Comparison of ENCODE assay signal across 8 cellular contexts in genomic region chr10:110610308-110610774, GRCh38. TPM values are rescaled to one million over a fixed set of nuclear protein-coding genes. Genes with fewer than 3 reads are reported as not detected.
DNase-seq lines count a peak whose midpoint lies in the region; ATAC-seq and TF ChIP-seq lines count a peak whose summit lies in the region.

No MANE protein-coding gene starts in this region.

- no peak overlapping the region for H3K9ac ChIP-seq in mammary epithelial cell (ENCODE audit: insufficient read depth, low read length)

- peaks cover 7% of the 10 kb centered on the region for H3K36me3 ChIP-seq in mammary epithelial cell (ENCODE audit: insufficient read depth, low read length)

- no peak overlapping the region for H3K4me2 ChIP-seq in mammary epithelial cell (ENCODE audit: insufficient read depth, low read depth, low read length)

- H3K36me3 Mint-ChIP-seq in T-helper 17 cell (ENCODE audit: low read depth), result no peaks in the 10 kb centered on the region

- 16% methylated on average over 3 of the region's 3 CpGs for WGBS in mammary epithelial cell (ENCODE audit: low coverage, missing lambda C conversion rate)

- no peak overlapping the region for H3K4me3 Mint-ChIP-seq in T-helper 17 cell

- peaks cover 24% of the 10 kb centered on the region for H3K27me3 Mint-ChIP-seq in T-helper 17 cell

- ATAC-seq in GM18520 (IDR thresholded peaks at IDR 0.05; ENCODE audit: unreplicated experiment), result peak; percentile 23
- ATAC-seq in T-helper 17 cell, result peak; percentile 82
- no peak for ATAC-seq in HG02973 (IDR thresholded peaks at IDR 0.05; ENCODE audit: unreplicated experiment)

- H3K79me2 ChIP-seq in mammary epithelial cell (ENCODE audit: insufficient read depth, low read length), result no peaks in the 10 kb centered on the region

- H3K27ac Mint-ChIP-seq in T-helper 17 cell, result no peak overlapping the region

- no peak overlapping the region for H3K4me3 ChIP-seq in mammary epithelial cell (replicated peaks in 1 of 3; ENCODE audit: insufficient read depth in 1 of 3, low read depth in 2 of 3, low read length in 3 of 3)

- dilution Hi-C loops in mammary epithelial cell (cut with HindIII; ENCODE audit: low sequenced_read_pairs), result no loop called here

- CTCF ChIA-PET in mammary epithelial cell (lab: Charles Lee; ENCODE audit: low non-redundant PET), result interaction anchor here (0.6 to 1.0 kb wide), 2 partner anchors 61 to 598 kb away, joined by 5 to 6 read pairs; no protein-coding TSS in a partner anchor

- H3K4me1 Mint-ChIP-seq in T-helper 17 cell, result peaks cover 5% of the 10 kb centered on the region

- no peak overlapping the region for H3K27ac ChIP-seq in mammary epithelial cell (ENCODE audit: insufficient read depth, low read depth, low read length)

- peak; percentile 86 for TF ChIP-seq CTCF in AG09319 (IDR thresholded peaks at IDR 0.05; ENCODE audit: low read depth, low read length)
- TF ChIP-seq CTCF in mammary epithelial cell (conservative IDR thresholded peaks at IDR 0.05 in 1 of 2, IDR thresholded peaks at IDR 0.05 in 1 of 2; ENCODE audit: extremely low read depth in 1 of 2, insufficient read depth in 1 of 2, low read depth in 1 of 2, low read length in 2 of 2), result peak; percentile 89 to 90

- no TSS peak for BruUV-seq in mammary epithelial cell (replicated peaks; lab: Mats Ljungman, UMichigan)

- H3K4me1 ChIP-seq in mammary epithelial cell (ENCODE audit: insufficient read depth, low read length), result peaks cover 9% of the 10 kb centered on the region

- H4K20me1 ChIP-seq in mammary epithelial cell (ENCODE audit: insufficient read depth, low read length), result no peaks in the 10 kb centered on the region

- no peaks in the 10 kb centered on the region for H3K27me3 ChIP-seq in mammary epithelial cell (ENCODE audit: insufficient read depth, low read length)

- peak; percentile 3 for DNase-seq in AG09319 (ENCODE audit: extremely low read depth, low read depth)
- peak; percentile 30 for DNase-seq in NCI-H1417 treated with DMSO at 0.1 percent for 48 hours (lab: John Stamatoyannopoulos, UW)
- peak in 1 of 3 donors; percentile 31 for DNase-seq in T-helper 17 cell
- peak; percentile 46 for DNase-seq in mammary epithelial cell
- DNase-seq in iris pigment epithelial cell (ENCODE audit: low read depth), result peak; percentile 46
- DNase-seq in stimulated activated CD4-positive, alpha-beta T cell treated with anti-CD3 and anti-CD28 coated beads, Interleukin-2, amount 100 ng/mL, for 24 hours, result peak; percentile 40 to 62

- H3K9me3 ChIP-seq in T-helper 17 cell (ENCODE audit: control insufficient read depth, low read length, poor library complexity, severe bottlenecking), result no peaks in the 10 kb centered on the region
- H3K9me3 ChIP-seq in mammary epithelial cell (replicated peaks; ENCODE audit: insufficient read depth, low read length), result no peaks in the 10 kb centered on the region

- in situ Hi-C loops in mammary epithelial cell (cut with MboI; ENCODE audit: low sequenced_read_pairs in 2 of 2), result loop anchor here (25.0 kb wide), 3 partner anchors 127 to 1527 kb away; no protein-coding TSS in a partner anchor

- intact Hi-C loops in mammary epithelial cell (cut with micrococcal nuclease), result loop anchor here (1.0 to 2.0 kb wide), 7 partner anchors 62 to 1526 kb away; no protein-coding TSS in a partner anchor

- no peak overlapping the region for H2AFZ ChIP-seq in mammary epithelial cell (ENCODE audit: low read depth, low read length)

RNA-seq across cellular contexts. Expression of gene RBM20, which starts 33.8 kb away (rescaled TPM):
- total RNA-seq in T-helper 17 cell (not detected), mammary epithelial cell (under 1 TPM; 0.07 to 0.17 TPM)
- polyA plus RNA-seq in mammary epithelial cell, result not detected
- not detected for polyA minus RNA-seq in mammary epithelial cell

RNA-seq across cellular contexts. Expression of gene SMC3, which starts 42.8 kb away (rescaled TPM):
- total RNA-seq in T-helper 17 cell (10 to 100 TPM; 31.6 to 35.9 TPM), mammary epithelial cell (10 to 100 TPM; 10.2 to 34.3 TPM)
- polyA plus RNA-seq in mammary epithelial cell, result 8.7 TPM
- 10.0 TPM for polyA minus RNA-seq in mammary epithelial cell
